ENCODE assay signal across 22 cellular contexts in genomic region chr22:17137226-17137625, GRCh38. TPM values are rescaled to one million over a fixed set of nuclear protein-coding genes. Genes with fewer than 3 reads are reported as not detected.
DNase-seq lines count a peak whose midpoint lies in the region; ATAC-seq, FAIRE-seq and TF ChIP-seq lines count a peak whose summit lies in the region.
"Had no signal": no experiment of that assay in that cellular context is flagged by ENCODE, and none has a peak within 500 bp of the region (broad histone marks: within the 10 kb centered on the region; RNA-seq: fewer than 3 reads in every experiment).

No MANE protein-coding gene starts in this region.

- intact Hi-C loops in lower lobe of right lung (cut with DNase I) (no loop called here), psoas muscle (cut with DNase I) (no loop called here)

- 48 to 76% (median 57%) methylated on average over 4 of the region's 4 CpGs for WGBS in psoas muscle, 3 donors

- no peak for FAIRE-seq in urothelium cell line (lab: Jason Lieb, UNC)
- FAIRE-seq: A204.1, D721Med, HTR-8/SVneo had no signal

- H3K4me1 Mint-ChIP-seq in central memory CD8-positive, alpha-beta T cell = no peaks in the 10 kb centered on the region

- H3K36me3 Mint-ChIP-seq in central memory CD8-positive, alpha-beta T cell (ENCODE audit: insufficient read depth) = peaks cover 12% of the 10 kb centered on the region

- H3K9me3 Mint-ChIP-seq in central memory CD8-positive, alpha-beta T cell = no peaks in the 10 kb centered on the region
- H3K9me3 Mint-ChIP-seq: CD4-positive, alpha-beta T cell had no signal

- H3K4me3 ChIP-seq in H7 (ENCODE audit: insufficient read depth, low read depth, low read length) = no peak overlapping the region
- H3K4me3 ChIP-seq in lower lobe of right lung = no peak overlapping the region
- no peak overlapping the region for H3K4me3 ChIP-seq in psoas muscle
- H3K4me3 ChIP-seq: BLaER1 treated with 17β-estradiol and CSF1 and Interleukin-3, amounts not matched to agents 10 nM and 100 nM; GM23248; HAP-1; MG63; Peyer's patch had no signal

- H3K27me3 ChIP-seq in H7 (ENCODE audit: control insufficient read depth, insufficient read depth, low read length) (no peaks in the 10 kb centered on the region), lower lobe of right lung (ENCODE audit: low read depth) (no peaks in the 10 kb centered on the region), psoas muscle (ENCODE audit: insufficient read depth in 3 of 3, low read length in 2 of 3) (no peaks in the 10 kb centered on the region)
- H3K27me3 ChIP-seq: BLaER1 treated with 17β-estradiol and CSF1 and Interleukin-3, amounts not matched to agents 10 nM and 100 nM; MG63; Peyer's patch had no signal

- no peak for ATAC-seq in central memory CD8-positive, alpha-beta T cell (replicated peaks; ENCODE audit: extremely low read depth, poor library complexity, severe bottlenecking)
- ATAC-seq in lower lobe of right lung = no peak
- no peak for ATAC-seq in psoas muscle

- H3K4me1 ChIP-seq in lower lobe of right lung (no peaks in the 10 kb centered on the region), psoas muscle (peaks cover 41% of the 10 kb centered on the region)
- H3K4me1 ChIP-seq: HAP-1, Peyer's patch had no signal

- H3K36me3 ChIP-seq in H7 (replicated peaks; ENCODE audit: control insufficient read depth, insufficient read depth, low read length) = peaks cover 18% of the 10 kb centered on the region
- peaks cover 52% of the 10 kb centered on the region for H3K36me3 ChIP-seq in lower lobe of right lung
- peaks cover 0 to 30% of the 10 kb centered on the region in 2 donors for H3K36me3 ChIP-seq in psoas muscle (ENCODE audit: insufficient read depth in 1 of 2, low read depth in 1 of 2)

- H3K27ac Mint-ChIP-seq in central memory CD8-positive, alpha-beta T cell (ENCODE audit: low read depth) = peak overlapping the region; percentile 75
- H3K27ac Mint-ChIP-seq: CD4-positive, alpha-beta T cell had no signal

- no peaks in the 10 kb centered on the region for H3K27me3 Mint-ChIP-seq in central memory CD8-positive, alpha-beta T cell
- H3K27me3 Mint-ChIP-seq: CD4-positive, alpha-beta T cell had no signal

- H3K9me3 ChIP-seq in lower lobe of right lung (no peaks in the 10 kb centered on the region), psoas muscle (no peaks in the 10 kb centered on the region)
- H3K9me3 ChIP-seq: BLaER1 treated with 17β-estradiol and CSF1 and Interleukin-3, amounts not matched to agents 10 nM and 100 nM; HAP-1; MG63; Peyer's patch had no signal

- no peak overlapping the region for H3K4me3 Mint-ChIP-seq in central memory CD8-positive, alpha-beta T cell
- H3K4me3 Mint-ChIP-seq: CD4-positive, alpha-beta T cell had no signal

- H3K27ac ChIP-seq in lower lobe of right lung (no peak overlapping the region), psoas muscle (peak overlapping the region; percentile 46)
- H3K27ac ChIP-seq: BLaER1 treated with 17β-estradiol and CSF1 and Interleukin-3, amounts not matched to agents 10 nM and 100 nM; GM23248; Peyer's patch had no signal

- DNase-seq in H7 = peak; percentile 16
- DNase-seq in central memory CD8-positive, alpha-beta T cell (ENCODE audit: low spot score in 2 of 2) = no peak
- DNase-seq in lower lobe of right lung = peak; percentile 14
- DNase-seq in psoas muscle = no peak
- DNase-seq in urothelium cell line (ENCODE audit: low spot score) = no peak
- no peak for DNase-seq in NCI-H1694 (lab: John Stamatoyannopoulos, UW)
- no peak for DNase-seq in NOMO-1 treated with DMSO at 0.1 percent for 48 hours (lab: John Stamatoyannopoulos, UW; ENCODE audit: unreplicated experiment)
- DNase-seq: CD4-positive, alpha-beta T cell; GM23248; KBM-7; MG63; NCI-H2029 treated with DMSO at 0.1 percent for 48 hours; NCI-H2227 treated with DMSO at 0.1 percent for 48 hours; NCI-H69; SHP77 treated with DMSO at 0.1 percent for 48 hours had no signal

- no peak for TF ChIP-seq CTCF in lower lobe of right lung (IDR thresholded peaks at IDR 0.05)
- TF ChIP-seq CTCF in psoas muscle (IDR thresholded peaks at IDR 0.05) = no peak

RNA-seq across cellular contexts. Expression of gene TMEM121B, which starts 16.1 kb away (rescaled TPM):
- total RNA-seq in H7 (2014; rRNA removed; shearing (Covaris generic)) = 2.2 and 2.3 TPM in 2 replicates
- 0.97 TPM for total RNA-seq in lower lobe of right lung
- under 1 TPM; 0.28 to 0.80 (median 0.64) TPM for total RNA-seq in psoas muscle
- polyA plus RNA-seq in psoas muscle = under 1 TPM; 0.03 to 0.14 (median 0.09) TPM
- total RNA-seq: NCI-H460 had no signal
- polyA plus RNA-seq: GM23248 had no signal

RNA-seq across cellular contexts. Expression of gene HDHD5, which starts 21.9 kb away (rescaled TPM):
- 127 and 142 TPM in 2 replicates for total RNA-seq in H7 (2014; rRNA removed; shearing (Covaris generic))
- total RNA-seq in lower lobe of right lung = 26.2 TPM
- total RNA-seq in psoas muscle = 10 to 100 TPM; 24.6 to 46.7 (median 28.9) TPM
- polyA plus RNA-seq in psoas muscle = 10 to 100 TPM; 33.9 to 68.3 (median 37.4) TPM

RNA-seq across cellular contexts. Expression of gene IL17RA, which starts 52.4 kb away (rescaled TPM):
- total RNA-seq in H7 (2014; rRNA removed; shearing (Covaris generic)) = 3.6 and 4.3 TPM in 2 replicates
- total RNA-seq in lower lobe of right lung (54.8 TPM), psoas muscle (1 to 10 TPM; 2.9 to 3.7 (median 3.3) TPM)
- 1 to 10 TPM in 1 of 3 donors, under 1 TPM in 2; 0.93 to 1.8 (median 0.97) TPM for polyA plus RNA-seq in psoas muscle

Comparison
In these comparisons a context has a peak if more than half of its experiments do, and no peak if none do; other contexts are left out.
1. DNase-seq: peak in H7 (single experiment) and lower lobe of right lung (single experiment); none in central memory CD8-positive, alpha-beta T cell (0 of 2), psoas muscle (0 of 2), urothelium cell line (single experiment), NCI-H1694 (single experiment) and NOMO-1 treated with DMSO at 0.1 percent for 48 hours (single experiment).
2. RNA of gene IL17RA, which starts 52.4 kb away (total RNA-seq): 54.8 TPM in lower lobe of right lung (single experiment); 2.9 to 3.7 TPM in psoas muscle and 3.6 to 4.3 TPM in H7; every median in the first group is over 10 times any median in the second.